Comparison of ENCODE assay signal across 20 cellular contexts in genomic region chr21:31988492-31989285, GRCh38.
"Had no signal": no experiment of that assay in that cellular context is flagged by ENCODE, and none has a peak within 500 bp of the region (broad histone marks: within the 10 kb centered on the region; RNA-seq: fewer than 3 reads in every experiment).

No MANE protein-coding gene starts in this region.

- H3K27me3 ChIP-seq: adrenal gland, sigmoid colon had no signal

- H3K36me3 Mint-ChIP-seq: naive thymus-derived CD8-positive, alpha-beta T cell had no signal

- H3K4me3 ChIP-seq: adrenal gland, lower lobe of right lung, mucosa of descending colon, prostate gland, sigmoid colon, thoracic aorta had no signal

- H3K27ac ChIP-seq: adrenal gland, epithelial cell of prostate, lower lobe of right lung, prostate gland, sigmoid colon, thoracic aorta, VCaP had no signal

- H3K36me3 ChIP-seq: adrenal gland, lower lobe of right lung, prostate gland, sigmoid colon, thoracic aorta had no signal

- H3K9me3 ChIP-seq: adrenal gland, lower lobe of right lung, mucosa of descending colon, prostate gland, sigmoid colon, thoracic aorta had no signal

- H3K27ac Mint-ChIP-seq: activated naive CD4-positive, alpha-beta T cell treated with anti-CD3 and anti-CD28 coated beads for 36 hours; activated T-helper 1 cell treated with anti-CD3 and anti-CD28 coated beads, Interleukin-12 subunit alpha, Interleukin-12 subunit beta, Interleukin-2, Interleukin-4 antibody, amounts not matched to agents 30 ng/mL and 10 ng/mL and 1 ng/mL, durations not matched to agents 14 hours and 24 hours and 36 hours; stimulated activated naive CD8-positive, alpha-beta T cell treated with anti-CD3 and anti-CD28 coated beads, Interleukin-15, Interleukin-2, amounts not matched to agents 100 ng/mL and 50 ng/mL, for 24 hours had no signal

- H3K4me3 Mint-ChIP-seq: activated naive CD4-positive, alpha-beta T cell treated with anti-CD3 and anti-CD28 coated beads for 36 hours; activated T-helper 1 cell treated with anti-CD3 and anti-CD28 coated beads, Interleukin-12 subunit alpha, Interleukin-12 subunit beta, Interleukin-2, Interleukin-4 antibody, amounts not matched to agents 30 ng/mL and 10 ng/mL and 1 ng/mL, durations not matched to agents 14 hours and 24 hours and 36 hours; central memory CD8-positive, alpha-beta T cell; naive thymus-derived CD8-positive, alpha-beta T cell; stimulated activated naive CD8-positive, alpha-beta T cell treated with anti-CD3 and anti-CD28 coated beads, Interleukin-15, Interleukin-2, amounts not matched to agents 100 ng/mL and 50 ng/mL, for 24 hours had no signal

- H3K4me1 ChIP-seq: adrenal gland, lower lobe of right lung, prostate gland, sigmoid colon had no signal

- H3K4me1 Mint-ChIP-seq: central memory CD8-positive, alpha-beta T cell had no signal

- DNase-seq: activated CD4-positive, alpha-beta T cell treated with anti-CD3 and anti-CD28 coated beads for 48 hours; activated naive CD4-positive, alpha-beta T cell treated with anti-CD3 and anti-CD28 coated beads for 36 hours; adrenal gland; cortex of kidney; effector memory CD4-positive, alpha-beta T cell; hypothalamus; lower lobe of right lung; naive thymus-derived CD8-positive, alpha-beta T cell; occipital lobe; sigmoid colon; stimulated activated CD4-positive, alpha-beta T cell treated with anti-CD3 and anti-CD28 coated beads, Interleukin-4, amount 100 ng/mL, for 1 hour; T-helper 9 cell had no signal

- H3K9me3 Mint-ChIP-seq: activated naive CD4-positive, alpha-beta T cell treated with anti-CD3 and anti-CD28 coated beads for 36 hours; activated T-helper 1 cell treated with anti-CD3 and anti-CD28 coated beads, Interleukin-12 subunit alpha, Interleukin-12 subunit beta, Interleukin-2, Interleukin-4 antibody, amounts not matched to agents 30 ng/mL and 10 ng/mL and 1 ng/mL, durations not matched to agents 14 hours and 24 hours and 36 hours; central memory CD8-positive, alpha-beta T cell; stimulated activated naive CD8-positive, alpha-beta T cell treated with anti-CD3 and anti-CD28 coated beads, Interleukin-15, Interleukin-2, amounts not matched to agents 100 ng/mL and 50 ng/mL, for 24 hours had no signal
